Comparison of ENCODE assay signal across 14 cellular contexts in genomic region chr10:120969219-120969645, GRCh38.
A peak's percentile ranks its signal among the peaks of the same experiment; 100 is the strongest.
DNase-seq lines count a peak whose midpoint lies in the region; ATAC-seq and TF ChIP-seq lines count a peak whose summit lies in the region.
"Had no signal": no experiment of that assay in that cellular context is flagged by ENCODE, and none has a peak within 500 bp of the region (broad histone marks: within the 10 kb centered on the region; RNA-seq: fewer than 3 reads in every experiment).

No MANE protein-coding gene starts in this region.

- peaks cover 11% of the 10 kb centered on the region for H3K9me3 Mint-ChIP-seq in activated naive CD8-positive, alpha-beta T cell treated with anti-CD3 and anti-CD28 coated beads, Interleukin-2, amount 50 U/mL, for 24 hours

- peak; percentile 56 for DNase-seq in M059J (ENCODE audit: low read depth)
- DNase-seq in choroid plexus epithelial cell (ENCODE audit: low read depth): peak; percentile 10
- no peak for DNase-seq in NCI-H1930 (lab: John Stamatoyannopoulos, UW)
- DNase-seq in Peyer's patch: no peak
- no peak for DNase-seq in activated naive CD8-positive, alpha-beta T cell treated with anti-CD3 and anti-CD28 coated beads, Interleukin-2, amount 50 U/mL, for 24 hours
- DNase-seq in right atrium auricular region (ENCODE audit: low spot score): no peak
- DNase-seq: effector CD8-positive, alpha-beta T cell; MG63 had no signal

- no peak overlapping the region for H3K4me3 ChIP-seq in choroid plexus epithelial cell (ENCODE audit: low read depth, low read length)
- H3K4me3 ChIP-seq in Peyer's patch: no peak overlapping the region
- H3K4me3 ChIP-seq in right atrium auricular region: no peak overlapping the region
- H3K4me3 ChIP-seq: MG63 had no signal

- ATAC-seq in GM18511 (IDR thresholded peaks at IDR 0.05; ENCODE audit: unreplicated experiment): peak; percentile 80
- peak; percentile 81 for ATAC-seq in HG02610 (IDR thresholded peaks at IDR 0.05; ENCODE audit: unreplicated experiment)
- no peak for ATAC-seq in activated naive CD8-positive, alpha-beta T cell treated with anti-CD3 and anti-CD28 coated beads, Interleukin-2, amount 50 U/mL, for 24 hours
- ATAC-seq: activated CD4-positive, CD25-positive, alpha-beta regulatory T cell treated with anti-CD3 and anti-CD28 coated beads, Interleukin-2, amount 50 U/mL, for 24 hours; HCT116; Right ventricle myocardium inferior had no signal

- no peaks in the 10 kb centered on the region for H3K36me3 Mint-ChIP-seq in activated naive CD8-positive, alpha-beta T cell treated with anti-CD3 and anti-CD28 coated beads, Interleukin-2, amount 50 U/mL, for 24 hours (ENCODE audit: low read depth)

- H3K27ac ChIP-seq in Peyer's patch (no peak overlapping the region), right atrium auricular region (no peak overlapping the region)

- TF ChIP-seq CTCF in choroid plexus epithelial cell (conservative IDR thresholded peaks at IDR 0.05; ENCODE audit: low read depth, low read length) (no peak), Peyer's patch (IDR thresholded peaks at IDR 0.05) (no peak), right atrium auricular region (IDR thresholded peaks at IDR 0.05) (no peak)

- no peak overlapping the region for H3K27ac Mint-ChIP-seq in activated naive CD8-positive, alpha-beta T cell treated with anti-CD3 and anti-CD28 coated beads, Interleukin-2, amount 50 U/mL, for 24 hours
- H3K27ac Mint-ChIP-seq: CD14-positive monocyte had no signal

- H3K27me3 ChIP-seq in Peyer's patch: no peaks in the 10 kb centered on the region
- no peaks in the 10 kb centered on the region for H3K27me3 ChIP-seq in right atrium auricular region
- H3K27me3 ChIP-seq: MG63 had no signal

- no peak overlapping the region for H3K4me3 Mint-ChIP-seq in activated naive CD8-positive, alpha-beta T cell treated with anti-CD3 and anti-CD28 coated beads, Interleukin-2, amount 50 U/mL, for 24 hours

- no peaks in the 10 kb centered on the region for H3K36me3 ChIP-seq in Peyer's patch
- no peaks in the 10 kb centered on the region for H3K36me3 ChIP-seq in right atrium auricular region
- H3K36me3 ChIP-seq: MG63 had no signal

- H3K27me3 Mint-ChIP-seq in activated naive CD8-positive, alpha-beta T cell treated with anti-CD3 and anti-CD28 coated beads, Interleukin-2, amount 50 U/mL, for 24 hours: peaks cover 28% of the 10 kb centered on the region

- TF ChIP-seq POLR2A in Peyer's patch (IDR thresholded peaks at IDR 0.05): no peak

- H3K9me3 ChIP-seq in Peyer's patch (no peaks in the 10 kb centered on the region), right atrium auricular region (peaks cover 0 to 10% of the 10 kb centered on the region in 2 donors)
- H3K9me3 ChIP-seq: MG63 had no signal

- H3K4me1 ChIP-seq in Peyer's patch (no peaks in the 10 kb centered on the region), right atrium auricular region (no peaks in the 10 kb centered on the region)

- no peaks in the 10 kb centered on the region for H3K4me1 Mint-ChIP-seq in activated naive CD8-positive, alpha-beta T cell treated with anti-CD3 and anti-CD28 coated beads, Interleukin-2, amount 50 U/mL, for 24 hours

Comparison
In these comparisons a context has a peak if more than half of its experiments do, and no peak if none do; other contexts are left out.
1. DNase-seq: peak in M059J (single experiment) and choroid plexus epithelial cell (single experiment); none in NCI-H1930 (0 of 2), Peyer's patch (0 of 3), activated naive CD8-positive, alpha-beta T cell treated with anti-CD3 and anti-CD28 coated beads, Interleukin-2, amount 50 U/mL, for 24 hours (single experiment) and right atrium auricular region (single experiment).